ENCODE assay signal across 16 cellular contexts in genomic region chr7:101901661-101902491, GRCh38.
DNase-seq lines count a peak whose midpoint lies in the region; ATAC-seq and TF ChIP-seq lines count a peak whose summit lies in the region.
"Had no signal": no experiment of that assay in that cellular context is flagged by ENCODE, and none has a peak within 500 bp of the region (broad histone marks: within the 10 kb centered on the region; RNA-seq: fewer than 3 reads in every experiment).

No MANE protein-coding gene starts in this region.

- intact Hi-C loops in Right ventricle myocardium superior (cut with DNase I) (no loop called here), Right ventricle myocardium inferior (cut with DNase I) (no loop called here), transverse colon (cut with DNase I; ENCODE audit: low total_unique reads) (no loop called here)

- TF ChIP-seq POLR2A in transverse colon (IDR thresholded peaks at IDR 0.05), result no peak

- TF ChIP-seq CTCF in transverse colon (IDR thresholded peaks at IDR 0.05), result no peak

- no peaks in the 10 kb centered on the region for H3K36me3 ChIP-seq in transverse colon

- DNase-seq in Right ventricle myocardium superior, result no peak
- DNase-seq in Right ventricle myocardium inferior (ENCODE audit: missing footprints), result no peak
- DNase-seq in dermis blood vessel endothelial cell, result peak; percentile 45
- peak; percentile 41 to 42 for DNase-seq in lung microvascular endothelial cell (ENCODE audit: low read depth in 2 of 2)
- DNase-seq in transverse colon, result no peak
- DNase-seq in retina, result no peak
- DNase-seq in 8988T, result no peak
- DNase-seq in A172 (ENCODE audit: low spot score), result no peak
- DNase-seq: activated CD4-positive, alpha-beta memory T cell treated with anti-CD3 and anti-CD28 coated beads for 36 hours; anterior cingulate cortex; Kasumi-1; naive B cell; NCI-H187; NCI-H82 had no signal

- H3K27me3 ChIP-seq in transverse colon, result no peaks in the 10 kb centered on the region

- no peak overlapping the region for H3K4me3 ChIP-seq in transverse colon

- TF ChIP-seq EP300 in transverse colon (IDR thresholded peaks at IDR 0.05; ENCODE audit: low read depth), result no peak

- 73 to 83% methylated on average over 9 to 20 of the region's 20 CpGs for WGBS in transverse colon (ENCODE audit: low coverage in 1 of 2), 2 donors

- ATAC-seq in Right ventricle myocardium superior (ENCODE audit: poor library complexity) (peak; percentile 30), Right ventricle myocardium inferior (no peak)
- ATAC-seq: HCT116, sciatic nerve had no signal

- H3K27ac ChIP-seq in transverse colon, result peak overlapping the region; percentile 14 to 56 (median 43)

- H3K9me3 ChIP-seq in transverse colon, result no peaks in the 10 kb centered on the region

- peaks cover 0 to 22% (median 4%) of the 10 kb centered on the region in 4 donors for H3K4me1 ChIP-seq in transverse colon

- in situ Hi-C loops in transverse colon (cut with MboI; ENCODE audit: low pct_ligation_motif_present in 1 of 4, low pct_unique_long_range_greater_than_20kb in 1 of 4, low sequenced_read_pairs in 3 of 4), result no loop called here

Comparison
In these comparisons a context has a peak if more than half of its experiments do, and no peak if none do; other contexts are left out.
1. DNase-seq: peak in dermis blood vessel endothelial cell (single experiment) and lung microvascular endothelial cell (2 of 2); none in Right ventricle myocardium superior (single experiment), Right ventricle myocardium inferior (single experiment), transverse colon (single experiment), retina (single experiment), 8988T (single experiment) and A172 (single experiment).